Comparison of ENCODE assay signal across 20 cellular contexts in genomic region chr10:121501796-121502195, GRCh38.
A peak's percentile ranks its signal among the peaks of the same experiment; 100 is the strongest.
DNase-seq lines count a peak whose midpoint lies in the region; ATAC-seq and TF ChIP-seq lines count a peak whose summit lies in the region.
"Had no signal": no experiment of that assay in that cellular context is flagged by ENCODE, and none has a peak within 500 bp of the region (broad histone marks: within the 10 kb centered on the region; RNA-seq: fewer than 3 reads in every experiment).

No MANE protein-coding gene starts in this region.

- in situ Hi-C loops in transverse colon (cut with MboI; ENCODE audit: low pct_ligation_motif_present in 1 of 4, low pct_unique_long_range_greater_than_20kb in 1 of 4, low sequenced_read_pairs in 3 of 4), result no loop called here

- intact Hi-C loops in transverse colon (cut with DNase I; ENCODE audit: low total_unique reads), result no loop called here
- intact Hi-C loops in spleen (cut with DNase I; ENCODE audit: low total_unique reads), result no loop called here

- TF ChIP-seq POLR2A in GM18505 (IDR thresholded peaks at IDR 0.05; ENCODE audit: borderline replicate concordance, extremely low read depth, insufficient read depth, insufficient read length) (no peak), transverse colon (IDR thresholded peaks at IDR 0.05) (no peak), spleen (IDR thresholded peaks at IDR 0.05) (no peak)

- H3K36me3 ChIP-seq in HEK293 (ENCODE audit: control insufficient read depth in 2 of 2, insufficient read depth in 1 of 2, low read length in 2 of 2) (peaks cover 0 to 30% of the 10 kb centered on the region in 2 experiments; a peak in 2 of 3 replicates), transverse colon (peaks cover 0 to 8% (median 0%) of the 10 kb centered on the region in 4 donors), spleen (no peaks in the 10 kb centered on the region)
- H3K36me3 ChIP-seq: MG63 had no signal

- H3K27me3 ChIP-seq in transverse colon (no peaks in the 10 kb centered on the region), spleen (replicated peaks in 1 of 7) (no peaks in the 10 kb centered on the region)
- H3K27me3 ChIP-seq: MG63 had no signal

- peak; percentile 42 for DNase-seq in midbrain (lab: John Stamatoyannopoulos, UW)
- DNase-seq in substantia nigra (lab: John Stamatoyannopoulos, UW), result no peak
- no peak for DNase-seq in transverse colon
- no peak for DNase-seq in spleen
- DNase-seq: CD4-positive, alpha-beta memory T cell; HFFc6; Kasumi-1; MG63; NCI-H1092 treated with DMSO at 0.1 percent for 48 hours; NCI-H1694; NCI-H2081 treated with DMSO at 0.1 percent for 48 hours; NCI-H446 treated with DMSO at 0.1 percent for 48 hours; NCI-H82; OCI-M1; Right ventricle myocardium superior had no signal

- POLR2A ChIA-PET in HEK293 (lab: Yijun Ruan, JAX), result interaction anchor here (1.6 kb wide), 1 partner anchor 52 kb away, joined by 7 read pairs; no protein-coding TSS in a partner anchor

- H3K4me3 ChIP-seq in HEK293 (ENCODE audit: low read depth, low read length) (no peak overlapping the region), transverse colon (no peak overlapping the region), spleen (no peak overlapping the region)
- H3K4me3 ChIP-seq: A549, MG63 had no signal

- H3K9me3 ChIP-seq in HEK293 (ENCODE audit: control insufficient read depth, insufficient read depth, low read depth, low read length) (no peaks in the 10 kb centered on the region), transverse colon (no peaks in the 10 kb centered on the region), spleen (no peaks in the 10 kb centered on the region)
- H3K9me3 ChIP-seq: A549, MG63 had no signal

- ATAC-seq in GM18505 (IDR thresholded peaks at IDR 0.05; ENCODE audit: unreplicated experiment), result no peak
- ATAC-seq: A549, SK-N-SH treated with all-trans-retinoic acid at 6 μM for 48 hours had no signal

- no peak overlapping the region for H3K27ac ChIP-seq in HEK293 (ENCODE audit: extremely low read depth, low read depth, low read length)
- peak overlapping the region; percentile 52 for H3K27ac ChIP-seq in angular gyrus (ENCODE audit: low read depth, low read length)
- H3K27ac ChIP-seq in substantia nigra (ENCODE audit: low read depth, low read length, poor library complexity, severe bottlenecking), result peak overlapping the region; percentile 76
- no peak overlapping the region for H3K27ac ChIP-seq in transverse colon
- H3K27ac ChIP-seq in spleen, result no peak overlapping the region
- H3K27ac ChIP-seq: A549 had no signal

- no peak for TF ChIP-seq EP300 in transverse colon (IDR thresholded peaks at IDR 0.05; ENCODE audit: low read depth)

- no peak for TF ChIP-seq CTCF in HEK293 (tag by site-specific recombination; IDR thresholded peaks at IDR 0.05)
- TF ChIP-seq CTCF in transverse colon (IDR thresholded peaks at IDR 0.05), result no peak
- TF ChIP-seq CTCF in spleen (IDR thresholded peaks at IDR 0.05 in 8 of 11, conservative IDR thresholded peaks at IDR 0.05 in 3 of 11), result no peak

- CTCF ChIA-PET in HEK293 (lab: Yijun Ruan, JAX), result interaction anchor here (0.6 to 1.1 kb wide), 3 partner anchors 12 to 102 kb away, joined by 3 to 4 read pairs (median 3); no protein-coding TSS in a partner anchor

- H3K4me1 ChIP-seq in HEK293 (ENCODE audit: control insufficient read depth, insufficient read depth, low read length), result peaks cover 43% of the 10 kb centered on the region
- H3K4me1 ChIP-seq in transverse colon, result peaks cover 0 to 6% (median 0%) of the 10 kb centered on the region in 4 donors
- H3K4me1 ChIP-seq in spleen, result no peaks in the 10 kb centered on the region
- H3K4me1 ChIP-seq: A549 had no signal

- 78 to 93% methylated on average over 6 to 7 of the region's 7 CpGs for WGBS in transverse colon (ENCODE audit: low coverage in 1 of 2), 2 donors
- 84 to 90% (median 87%) methylated on average over 7 of the region's 7 CpGs for WGBS in spleen, 5 donors

TF ChIP-seq in HEK293, 187 proteins besides CTCF, POLR2A, EP300 and RAD21:
- TF ChIP-seq SCRT2 (tag by site-specific recombination; IDR thresholded peaks at IDR 0.05), result peak; percentile 62
- peak; percentile 57 for TF ChIP-seq ZFHX2 (tag by site-specific recombination; conservative IDR thresholded peaks at IDR 0.05)
- 0 out of 2 replicates have a peak, but pooled peaks have one; percentile 14 for TF ChIP-seq EGR2 (tag by site-specific recombination; IDR thresholded peaks at IDR 0.05; ENCODE audit: low read depth)
- TF ChIP-seq YY2 (tag by site-specific recombination; IDR thresholded peaks at IDR 0.05), result no peak
TF ChIP-seq in HEK293: peak in this region for 3.

Comparison
In these comparisons a context has a peak if more than half of its experiments do, and no peak if none do; other contexts are left out.
1. H3K27ac ChIP-seq: peak in angular gyrus (single experiment) and substantia nigra (single experiment); none in HEK293 (single experiment), transverse colon (0 of 4) and spleen (0 of 8).